17 cellular contexts compared by ENCODE assay signal in genomic region chr14:94938016-94938415, GRCh38.
"Had no signal": no experiment of that assay in that cellular context is flagged by ENCODE, and none has a peak within 500 bp of the region (broad histone marks: within the 10 kb centered on the region; RNA-seq: fewer than 3 reads in every experiment).

No MANE protein-coding gene starts in this region.

- H3K4me3 ChIP-seq: ovary, right atrium auricular region, smooth muscle cell, uterus had no signal

- DNase-seq: cortex of kidney; dorsolateral prefrontal cortex; effector CD8-positive, alpha-beta T cell; heart left ventricle; hypothalamus; kidney glomerular epithelial cell; mesendoderm; natural killer cell; nucleus accumbens; ovary; stimulated activated CD4-positive, alpha-beta T cell treated with anti-CD3 and anti-CD28 coated beads, Interleukin-2, amount 100 ng/mL, for 48 hours; stimulated activated naive CD4-positive, alpha-beta T cell treated with Interleukin-2 at 50 U/mL for 16 hours; uterus had no signal

- FAIRE-seq: frontal cortex, islet of Langerhans had no signal

- H3K27me3 ChIP-seq: ovary, right atrium auricular region, uterus had no signal

- H3K9me3 ChIP-seq: heart left ventricle, ovary, right atrium auricular region, uterus had no signal

- H3K4me2 ChIP-seq: smooth muscle cell had no signal

- H3K36me3 ChIP-seq: heart left ventricle, ovary, right atrium auricular region, uterus had no signal

- H3K4me1 ChIP-seq: uterus had no signal
